22 cellular contexts compared by ENCODE assay signal in the genomic region with DNA sequence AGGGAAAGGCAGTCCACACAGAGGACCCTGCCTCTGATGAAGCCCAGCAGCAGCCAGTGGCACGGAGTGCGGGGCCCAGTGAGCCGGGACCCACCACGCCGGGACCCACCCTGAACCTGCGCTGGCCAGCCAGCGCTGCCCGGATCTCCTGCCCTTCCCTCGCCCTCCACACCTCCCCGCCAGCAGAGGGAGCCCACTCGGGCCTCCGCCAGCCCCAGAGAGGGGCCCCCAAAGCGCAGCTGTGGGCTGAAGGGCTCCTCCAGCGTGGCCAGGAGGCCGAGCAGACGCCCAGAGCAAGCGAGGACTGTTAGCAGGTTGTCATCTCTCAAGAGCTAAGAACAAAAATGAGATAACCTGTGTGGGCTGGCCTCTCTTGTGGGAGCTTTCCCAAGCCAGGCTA.
DNase-seq lines count a peak whose midpoint lies in the region; ATAC-seq and TF ChIP-seq lines count a peak whose summit lies in the region.
"Had no signal": no experiment of that assay in that cellular context is flagged by ENCODE, and none has a peak within 500 bp of the region (broad histone marks: within the 10 kb centered on the region; RNA-seq: fewer than 3 reads in every experiment).

No MANE protein-coding gene starts in this region.

- peak; percentile 29; the same call in 1 of the 2 replicates for TF ChIP-seq CTCF in PC-3 (conservative IDR thresholded peaks at IDR 0.05; ENCODE audit: low read depth, low read length)
- peak; percentile 9 for TF ChIP-seq CTCF in chondrocyte (IDR thresholded peaks at IDR 0.05)
- TF ChIP-seq CTCF in testis (IDR thresholded peaks at IDR 0.05): no peak
- TF ChIP-seq CTCF in activated CD8-positive, alpha-beta T cell treated with anti-CD3 and anti-CD28 coated beads for 36 hours (IDR thresholded peaks at IDR 0.05): no peak

- ATAC-seq in PC-3: no peak
- ATAC-seq in activated CD8-positive, alpha-beta T cell treated with anti-CD3 and anti-CD28 coated beads for 36 hours: no peak

- H3K9ac ChIP-seq in PC-3 (ENCODE audit: low read length): no peak overlapping the region

- no peaks in the 10 kb centered on the region for H3K9me3 Mint-ChIP-seq in chondrocyte (ENCODE audit: low read depth)
- H3K9me3 Mint-ChIP-seq in activated CD8-positive, alpha-beta T cell treated with anti-CD3 and anti-CD28 coated beads for 36 hours: no peaks in the 10 kb centered on the region

- H3K4me2 ChIP-seq in PC-3 (ENCODE audit: low read length): no peak overlapping the region

- H3K27ac ChIP-seq in PC-3 (ENCODE audit: low read length) (no peak overlapping the region), testis (no peak overlapping the region)
- H3K27ac ChIP-seq: RWPE1 had no signal

- H2AFZ ChIP-seq in PC-3 (ENCODE audit: low read length): no peak overlapping the region

- no peaks in the 10 kb centered on the region for H4K20me1 ChIP-seq in PC-3 (ENCODE audit: low read length)

- H3K36me3 ChIP-seq in H7 (replicated peaks; ENCODE audit: control insufficient read depth, insufficient read depth, low read length): no peaks in the 10 kb centered on the region
- no peaks in the 10 kb centered on the region for H3K36me3 ChIP-seq in PC-3 (ENCODE audit: low read depth, low read length)
- H3K36me3 ChIP-seq in testis (ENCODE audit: low read depth, missing control alignments): no peaks in the 10 kb centered on the region

- no peaks in the 10 kb centered on the region for H3F3A ChIP-seq in PC-3 (ENCODE audit: low read length, unreplicated experiment)

- 68 to 79% methylated on average over 12 to 17 of the region's 17 CpGs for WGBS in testis, 2 donors

- H3K9me3 ChIP-seq in PC-3 (ENCODE audit: low read length) (no peaks in the 10 kb centered on the region), testis (no peaks in the 10 kb centered on the region)

- intact Hi-C loops in PC-3 (cut with micrococcal nuclease) (loop anchor here (10.0 kb wide), 1 partner anchor 140 kb away; no protein-coding TSS in a partner anchor), testis (cut with DNase I; ENCODE audit: low total_unique reads) (no loop called here)
- intact Hi-C loops in activated CD8-positive, alpha-beta T cell treated with anti-CD3 and anti-CD28 coated beads for 36 hours (cut with micrococcal nuclease): no loop called here

- TF ChIP-seq POLR2A in testis (IDR thresholded peaks at IDR 0.05): no peak

- H3K4me1 Mint-ChIP-seq in chondrocyte (ENCODE audit: low read depth): peaks cover 9% of the 10 kb centered on the region
- H3K4me1 Mint-ChIP-seq in activated CD8-positive, alpha-beta T cell treated with anti-CD3 and anti-CD28 coated beads for 36 hours (ENCODE audit: low read depth): peaks cover 2% of the 10 kb centered on the region
- H3K4me1 Mint-ChIP-seq: CD14-positive monocyte; CD8-positive, alpha-beta memory T cell had no signal

- no TSS peak for BruUV-seq in PC-3 (replicated peaks; lab: Mats Ljungman, UMichigan)

- H3K27me3 ChIP-seq in H7 (ENCODE audit: control insufficient read depth, insufficient read depth, low read length) (no peaks in the 10 kb centered on the region), PC-3 (ENCODE audit: low read length) (no peaks in the 10 kb centered on the region), testis (no peaks in the 10 kb centered on the region)

- H3K79me2 ChIP-seq in PC-3 (ENCODE audit: low read length): no peaks in the 10 kb centered on the region

- H3K4me3 Mint-ChIP-seq in chondrocyte (ENCODE audit: unreplicated experiment): no peak overlapping the region
- H3K4me3 Mint-ChIP-seq in activated CD8-positive, alpha-beta T cell treated with anti-CD3 and anti-CD28 coated beads for 36 hours: no peak overlapping the region
- H3K4me3 Mint-ChIP-seq: CD14-positive monocyte; CD8-positive, alpha-beta memory T cell had no signal

- H3K27ac Mint-ChIP-seq in chondrocyte (ENCODE audit: unreplicated experiment): no peak overlapping the region
- no peak overlapping the region for H3K27ac Mint-ChIP-seq in activated CD8-positive, alpha-beta T cell treated with anti-CD3 and anti-CD28 coated beads for 36 hours
- H3K27ac Mint-ChIP-seq: CD14-positive monocyte; CD8-positive, alpha-beta memory T cell had no signal

- H3K36me3 Mint-ChIP-seq in chondrocyte (ENCODE audit: low read depth): no peaks in the 10 kb centered on the region
- H3K36me3 Mint-ChIP-seq in activated CD8-positive, alpha-beta T cell treated with anti-CD3 and anti-CD28 coated beads for 36 hours (ENCODE audit: low read depth): no peaks in the 10 kb centered on the region
- H3K36me3 Mint-ChIP-seq: CD14-positive monocyte; CD8-positive, alpha-beta memory T cell had no signal

- DNase-seq in H7 (peak; percentile 49), PC-3 (no peak), chondrocyte (ENCODE audit: low spot score) (no peak), testis (peak; percentile 29), inferior parietal cortex (ENCODE audit: extremely low spot score) (no peak)
- no peak for DNase-seq in activated CD8-positive, alpha-beta T cell treated with anti-CD3 and anti-CD28 coated beads for 36 hours
- DNase-seq in activated naive CD4-positive, alpha-beta T cell (lab: John Stamatoyannopoulos, UW): no peak
- DNase-seq: Calu3; CD8-positive, alpha-beta memory T cell; DMS153; DND-41; MV-4-11; NCI-H1105; NCI-H1436 treated with DMSO at 0.1 percent for 48 hours; NCI-H187 treated with DMSO at 0.1 percent for 48 hours; NCI-H2107; NCI-H524; NCI-H82; NK-92 treated with Interleukin-12 subunit alpha and Interleukin-12 subunit beta, amount 100 ng/mL, for 24 hours; SHP77 treated with DMSO at 0.1 percent for 48 hours had no signal

- CTCF ChIA-PET in PC-3 (lab: Charles Lee): no interaction called here
- CTCF ChIA-PET in activated CD8-positive, alpha-beta T cell treated with anti-CD3 and anti-CD28 coated beads for 36 hours (lab: Charles Lee): no interaction called here

- no peaks in the 10 kb centered on the region for H3K27me3 Mint-ChIP-seq in chondrocyte (ENCODE audit: low read depth)
- H3K27me3 Mint-ChIP-seq in activated CD8-positive, alpha-beta T cell treated with anti-CD3 and anti-CD28 coated beads for 36 hours: no peaks in the 10 kb centered on the region

- H3K9me2 ChIP-seq in PC-3 (replicated peaks; ENCODE audit: low read length): no peaks in the 10 kb centered on the region

- H3K4me1 ChIP-seq in PC-3 (ENCODE audit: insufficient read depth, low read length) (peaks cover 3% of the 10 kb centered on the region; the same call in 1 of the 2 replicates), testis (no peaks in the 10 kb centered on the region)

- POLR2A ChIA-PET in PC-3 (lab: Charles Lee; ENCODE audit: unreplicated experiment): no interaction called here
- POLR2A ChIA-PET in activated CD8-positive, alpha-beta T cell treated with anti-CD3 and anti-CD28 coated beads for 36 hours (lab: Charles Lee): no interaction called here

- H3K4me3 ChIP-seq in H7 (ENCODE audit: insufficient read depth, low read depth, low read length): no peak overlapping the region
- H3K4me3 ChIP-seq in PC-3 (ENCODE audit: low read length): no peak overlapping the region
- H3K4me3 ChIP-seq in testis: peak overlapping the region; percentile 34 to 51

Comparison
In these comparisons a context has a peak if more than half of its experiments do, and no peak if none do; other contexts are left out.
1. DNase-seq: peak in H7 (single experiment) and testis (single experiment); none in PC-3 (single experiment), chondrocyte (single experiment), inferior parietal cortex (single experiment), activated CD8-positive, alpha-beta T cell treated with anti-CD3 and anti-CD28 coated beads for 36 hours (single experiment) and activated naive CD4-positive, alpha-beta T cell (0 of 4).
2. H3K4me3 ChIP-seq: peak in testis (2 of 2); none in H7 (single experiment) and PC-3 (single experiment).
3. CTCF ChIP-seq: peak in PC-3 (single experiment) and chondrocyte (single experiment); none in testis (0 of 3) and activated CD8-positive, alpha-beta T cell treated with anti-CD3 and anti-CD28 coated beads for 36 hours (single experiment).